8 cellular contexts compared by ENCODE assay signal in the genomic region with DNA sequence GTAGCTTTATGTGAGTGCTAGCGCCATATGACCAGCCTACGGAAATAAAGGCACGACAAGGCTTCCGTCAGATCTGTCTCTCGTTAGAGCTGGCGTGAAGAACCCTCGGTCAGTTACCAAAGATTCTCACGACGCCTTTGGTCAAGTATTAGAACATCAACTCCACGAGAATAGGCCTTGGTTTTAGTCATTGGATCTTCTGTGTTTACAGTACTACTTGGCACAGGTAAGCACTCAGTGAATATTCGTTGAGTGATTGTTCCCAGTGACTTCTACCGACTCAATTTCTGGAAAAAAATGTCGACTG. TPM values are rescaled to one million over a fixed set of nuclear protein-coding genes. Genes with fewer than 3 reads are reported as not detected.
A peak's percentile ranks its signal among the peaks of the same experiment; 100 is the strongest.
DNase-seq lines count a peak whose midpoint lies in the region; TF ChIP-seq lines count a peak whose summit lies in the region.

No MANE protein-coding gene starts in this region.

- peak overlapping the region; percentile 90 to 93 for H3K9ac ChIP-seq in liver (ENCODE audit: low read depth in 1 of 2, low read length in 2 of 2)

- no peaks in the 10 kb centered on the region for H3K27me3 Mint-ChIP-seq in activated naive CD8-positive, alpha-beta T cell treated with anti-CD3 and anti-CD28 coated beads for 36 hours

- CTCF ChIA-PET in HEK293 (lab: Yijun Ruan, JAX), result interaction anchor here (0.6 to 1.2 kb wide), 8 partner anchors 11 to 1591 kb away, joined by 3 to 4 read pairs (median 3); no protein-coding TSS in a partner anchor

- H3K27me3 ChIP-seq in liver (ENCODE audit: control insufficient read depth in 4 of 4, insufficient read depth in 4 of 4, low read length in 3 of 4) (no peaks in the 10 kb centered on the region), uterus (no peaks in the 10 kb centered on the region)

- H3K27ac ChIP-seq in HEK293 (ENCODE audit: extremely low read depth, low read depth, low read length), result peak overlapping the region; percentile 48
- H3K27ac ChIP-seq in liver (ENCODE audit: low read depth in 1 of 2, low read length in 2 of 2), result peak overlapping the region; percentile 80 to 84
- peak overlapping the region; percentile 90 to 92 for H3K27ac ChIP-seq in uterus

- peaks cover 28% of the 10 kb centered on the region for H3K4me1 Mint-ChIP-seq in activated naive CD8-positive, alpha-beta T cell treated with anti-CD3 and anti-CD28 coated beads for 36 hours

- H3K36me3 ChIP-seq in HEK293 (ENCODE audit: control insufficient read depth in 2 of 2, insufficient read depth in 1 of 2, low read length in 2 of 2) (peaks cover 23 to 34% of the 10 kb centered on the region in 2 experiments), liver (ENCODE audit: control insufficient read depth in 4 of 4, insufficient read depth in 3 of 4, low read depth in 1 of 4, low read length in 3 of 4) (peaks cover 5 to 28% (median 25%) of the 10 kb centered on the region in 4 donors), uterus (no peaks in the 10 kb centered on the region)

- peak overlapping the region; percentile 94 for H3K27ac Mint-ChIP-seq in activated naive CD8-positive, alpha-beta T cell treated with anti-CD3 and anti-CD28 coated beads for 36 hours

- no peak for TF ChIP-seq RAD21 in liver (IDR thresholded peaks at IDR 0.05)

- H3K4me1 ChIP-seq in HEK293 (ENCODE audit: control insufficient read depth, insufficient read depth, low read length) (peaks cover 8% of the 10 kb centered on the region; the same call in 1 of the 2 replicates), liver (ENCODE audit: control insufficient read depth in 4 of 4, insufficient read depth in 4 of 4, low read length in 3 of 4) (peaks cover 2 to 20% (median 16%) of the 10 kb centered on the region in 4 donors), uterus (no peaks in the 10 kb centered on the region)

- TF ChIP-seq POLR2A in uterus (IDR thresholded peaks at IDR 0.05), result no peak

- no peaks in the 10 kb centered on the region for H3K9me3 Mint-ChIP-seq in activated naive CD8-positive, alpha-beta T cell treated with anti-CD3 and anti-CD28 coated beads for 36 hours

- peak overlapping the region; percentile 93 for H3K4me3 Mint-ChIP-seq in activated naive CD8-positive, alpha-beta T cell treated with anti-CD3 and anti-CD28 coated beads for 36 hours

- H3K4me3 ChIP-seq in AG10803 (ENCODE audit: low read length), result peak overlapping the region; percentile 97
- peak overlapping the region; percentile 72 for H3K4me3 ChIP-seq in HEK293 (ENCODE audit: low read depth, low read length)
- peak overlapping the region; percentile 61 to 98 (median 98) for H3K4me3 ChIP-seq in liver (ENCODE audit: low read depth in 1 of 3, low read length in 3 of 3)
- H3K4me3 ChIP-seq in uterus, result peak overlapping the region; percentile 86 to 98

- WGBS in liver, result 1% methylated on average over 13 of the region's 13 CpGs

- no peaks in the 10 kb centered on the region for H3K9me3 ChIP-seq in HEK293 (ENCODE audit: control insufficient read depth, insufficient read depth, low read depth, low read length)
- H3K9me3 ChIP-seq in liver (ENCODE audit: control insufficient read depth in 4 of 4, low read length in 3 of 4), result no peaks in the 10 kb centered on the region
- H3K9me3 ChIP-seq in uterus, result no peaks in the 10 kb centered on the region

- intact Hi-C loops in uterus (cut with DNase I; ENCODE audit: low total_unique reads), result no loop called here

- H3K36me3 Mint-ChIP-seq in activated naive CD8-positive, alpha-beta T cell treated with anti-CD3 and anti-CD28 coated beads for 36 hours, result peaks cover 5% of the 10 kb centered on the region

- DNase-seq in AG10803 (ENCODE audit: low read depth), result no peak
- DNase-seq in activated naive CD8-positive, alpha-beta T cell treated with anti-CD3 and anti-CD28 coated beads for 36 hours, result no peak
- DNase-seq in uterus, result no peak
- DNase-seq in stimulated activated CD4-positive, alpha-beta T cell treated with anti-CD3 and anti-CD28 coated beads, Interleukin-1b, Interleukin-23, amount 100 ng/mL, for 48 hours, result no peak
- DNase-seq in NCI-H2196 treated with DMSO at 0.1 percent for 48 hours (lab: John Stamatoyannopoulos, UW; ENCODE audit: unreplicated experiment), result no peak
- DNase-seq in NCI-H1417 (lab: John Stamatoyannopoulos, UW), result no peak

- POLR2A ChIA-PET in HEK293 (lab: Yijun Ruan, JAX), result interaction anchor here (0.5 to 2.0 kb wide), 19 partner anchors 11 to 703 kb away, joined by 3 to 18 read pairs (median 4); a partner anchor contains a TSS

- TF ChIP-seq CTCF in AG10803 (conservative IDR thresholded peaks at IDR 0.05; ENCODE audit: low read length) (no peak; the same call in 1 of the 2 replicates), HEK293 (tag by site-specific recombination; IDR thresholded peaks at IDR 0.05) (no peak), liver (IDR thresholded peaks at IDR 0.05; ENCODE audit: low read depth, low read length, missing input control) (no peak), uterus (IDR thresholded peaks at IDR 0.05) (no peak)

TF ChIP-seq in HEK293, 187 proteins besides CTCF, POLR2A, EP300 and RAD21:
- TF ChIP-seq ZNF670 (tag by site-specific recombination; IDR thresholded peaks at IDR 0.05; ENCODE audit: low read depth), result no peak
- no peak for TF ChIP-seq ZNF658 (tag by site-specific recombination; IDR thresholded peaks at IDR 0.05)
- TF ChIP-seq HOXD13 (CRISPR knock-in tag; IDR thresholded peaks at IDR 0.05; ENCODE audit: borderline replicate concordance), result peak; percentile 6; the same call in 1 of the 2 replicates

TF ChIP-seq in liver, 16 proteins besides CTCF, POLR2A, EP300 and RAD21:
- peak; percentile 71 for TF ChIP-seq YY1 (IDR thresholded peaks at IDR 0.05)
- peak in 1 of 2 donors; percentile 16 for TF ChIP-seq GABPA (IDR thresholded peaks at IDR 0.05 in 1 of 2, conservative IDR thresholded peaks at IDR 0.05 in 1 of 2)
- TF ChIP-seq, protein P1, sequence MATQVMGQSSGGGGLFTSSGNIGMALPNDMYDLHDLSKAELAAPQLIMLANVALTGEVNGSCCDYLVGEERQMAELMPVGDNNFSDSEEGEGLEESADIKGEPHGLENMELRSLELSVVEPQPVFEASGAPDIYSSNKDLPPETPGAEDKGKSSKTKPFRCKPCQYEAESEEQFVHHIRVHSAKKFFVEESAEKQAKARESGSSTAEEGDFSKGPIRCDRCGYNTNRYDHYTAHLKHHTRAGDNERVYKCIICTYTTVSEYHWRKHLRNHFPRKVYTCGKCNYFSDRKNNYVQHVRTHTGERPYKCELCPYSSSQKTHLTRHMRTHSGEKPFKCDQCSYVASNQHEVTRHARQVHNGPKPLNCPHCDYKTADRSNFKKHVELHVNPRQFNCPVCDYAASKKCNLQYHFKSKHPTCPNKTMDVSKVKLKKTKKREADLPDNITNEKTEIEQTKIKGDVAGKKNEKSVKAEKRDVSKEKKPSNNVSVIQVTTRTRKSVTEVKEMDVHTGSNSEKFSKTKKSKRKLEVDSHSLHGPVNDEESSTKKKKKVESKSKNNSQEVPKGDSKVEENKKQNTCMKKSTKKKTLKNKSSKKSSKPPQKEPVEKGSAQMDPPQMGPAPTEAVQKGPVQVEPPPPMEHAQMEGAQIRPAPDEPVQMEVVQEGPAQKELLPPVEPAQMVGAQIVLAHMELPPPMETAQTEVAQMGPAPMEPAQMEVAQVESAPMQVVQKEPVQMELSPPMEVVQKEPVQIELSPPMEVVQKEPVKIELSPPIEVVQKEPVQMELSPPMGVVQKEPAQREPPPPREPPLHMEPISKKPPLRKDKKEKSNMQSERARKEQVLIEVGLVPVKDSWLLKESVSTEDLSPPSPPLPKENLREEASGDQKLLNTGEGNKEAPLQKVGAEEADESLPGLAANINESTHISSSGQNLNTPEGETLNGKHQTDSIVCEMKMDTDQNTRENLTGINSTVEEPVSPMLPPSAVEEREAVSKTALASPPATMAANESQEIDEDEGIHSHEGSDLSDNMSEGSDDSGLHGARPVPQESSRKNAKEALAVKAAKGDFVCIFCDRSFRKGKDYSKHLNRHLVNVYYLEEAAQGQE (IDR thresholded peaks at IDR 0.05), result no peak

RNA-seq across cellular contexts. Expression of a gene that starts 0.3 kb away (rescaled TPM):
- 10 to 100 TPM; 13.9 to 16.4 TPM for total RNA-seq in activated naive CD8-positive, alpha-beta T cell treated with anti-CD3 and anti-CD28 coated beads for 36 hours
- total RNA-seq in liver, result 1 to 10 TPM; 8.5 to 9.7 TPM
- polyA plus RNA-seq in liver, result 1 to 10 TPM; 3.3 to 5.2 TPM
- total RNA-seq in uterus, result 10 to 100 TPM in 3 of 4 donors, 1 to 10 TPM in 1; 3.8 to 24.1 (median 16.6) TPM

RNA-seq across cellular contexts. Expression of a gene that starts 0.6 kb away (rescaled TPM):
- total RNA-seq in activated naive CD8-positive, alpha-beta T cell treated with anti-CD3 and anti-CD28 coated beads for 36 hours, result 10 to 100 TPM; 16.7 to 17.8 TPM
- total RNA-seq in liver (10 to 100 TPM in 1 of 2 donors, 1 to 10 TPM in 1; 8.4 to 18.2 TPM), uterus (10 to 100 TPM; 19.7 to 59.7 (median 36.8) TPM)
- 1 to 10 TPM; 7.2 to 9.5 TPM for polyA plus RNA-seq in liver

RNA-seq across cellular contexts. Expression of a gene that starts 51.2 kb away (rescaled TPM):
- not detected for total RNA-seq in activated naive CD8-positive, alpha-beta T cell treated with anti-CD3 and anti-CD28 coated beads for 36 hours
- not detected for total RNA-seq in liver
- under 1 TPM in 1 of 2 donors, not detected in 1; 0.19 TPM for polyA plus RNA-seq in liver
- total RNA-seq in uterus, result not detected
